Comparison of ENCODE assay signal across 10 cellular contexts in the genomic region with DNA sequence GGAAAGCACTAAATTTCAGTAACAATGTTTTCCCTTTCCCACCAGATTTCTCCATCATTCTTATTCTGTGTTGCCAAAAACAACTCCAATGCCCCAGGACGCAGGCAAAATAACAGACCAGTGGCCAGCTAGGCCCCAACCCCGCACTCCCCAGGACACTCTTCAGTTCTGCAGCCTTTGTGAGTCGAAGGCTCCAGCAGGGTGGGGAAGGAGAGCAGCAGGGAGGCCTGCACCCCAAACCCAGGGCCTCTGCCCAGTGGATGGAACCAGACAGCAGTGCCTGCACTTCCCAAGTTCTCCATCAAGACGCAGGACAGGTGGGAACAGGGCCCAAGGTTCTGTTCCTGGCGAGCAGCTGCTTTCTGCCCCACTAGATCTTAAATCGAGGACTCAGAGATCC. TPM values are rescaled to one million over a fixed set of nuclear protein-coding genes. Genes with fewer than 3 reads are reported as not detected.
A peak's percentile ranks its signal among the peaks of the same experiment; 100 is the strongest.
DNase-seq lines count a peak whose midpoint lies in the region; ATAC-seq and TF ChIP-seq lines count a peak whose summit lies in the region.
"Had no signal": no experiment of that assay in that cellular context is flagged by ENCODE, and none has a peak within 500 bp of the region (broad histone marks: within the 10 kb centered on the region; RNA-seq: fewer than 3 reads in every experiment).

No MANE protein-coding gene starts in this region.

- peaks cover 2% of the 10 kb centered on the region for H3K27me3 Mint-ChIP-seq in neural progenitor cell (ENCODE audit: insufficient read depth, low read depth)
- H3K27me3 Mint-ChIP-seq: CD8-positive, alpha-beta memory T cell had no signal

- TF ChIP-seq CTCF in adrenal gland (IDR thresholded peaks at IDR 0.05) (peak in 1 of 6 experiments; percentile 20), esophagus muscularis mucosa (IDR thresholded peaks at IDR 0.05) (no peak), neural progenitor cell (IDR thresholded peaks at IDR 0.05) (no peak), tibial artery (IDR thresholded peaks at IDR 0.05) (no peak)

- H3K4me3 Mint-ChIP-seq in neural progenitor cell: peak overlapping the region; percentile 11
- H3K4me3 Mint-ChIP-seq: CD8-positive, alpha-beta memory T cell had no signal

- peak overlapping the region; percentile 8 for H3K27ac Mint-ChIP-seq in neural progenitor cell

- no peaks in the 10 kb centered on the region for H3K9me3 ChIP-seq in adrenal gland (replicated peaks in 1 of 3)
- H3K9me3 ChIP-seq in esophagus muscularis mucosa: no peaks in the 10 kb centered on the region
- H3K9me3 ChIP-seq in neural progenitor cell (ENCODE audit: low read depth): no peaks in the 10 kb centered on the region
- H3K9me3 ChIP-seq in tibial artery: no peaks in the 10 kb centered on the region

- H3K36me3 Mint-ChIP-seq in neural progenitor cell: peaks cover 6% of the 10 kb centered on the region

- no peak for ATAC-seq in HG02678 (IDR thresholded peaks at IDR 0.05; ENCODE audit: unreplicated experiment)
- ATAC-seq in GM18867 (IDR thresholded peaks at IDR 0.05; ENCODE audit: unreplicated experiment): no peak

- no peak overlapping the region for H3K9ac ChIP-seq in neural progenitor cell
- H3K9ac ChIP-seq: KMS-11 had no signal

- 60 to 75% (median 68%) methylated on average over 6 of the region's 6 CpGs for WGBS in adrenal gland, 4 donors
- 82% methylated on average over 3 of the region's 6 CpGs for WGBS in esophagus muscularis mucosa

- intact Hi-C loops in adrenal gland (cut with DNase I): no loop called here
- intact Hi-C loops in esophagus muscularis mucosa (cut with DNase I): no loop called here
- intact Hi-C loops in tibial artery (cut with DNase I; ENCODE audit: low total_unique reads): no loop called here

- H3K27ac ChIP-seq in adrenal gland (peak overlapping the region in 4 of 5 donors; percentile 38 to 99 (median 72)), esophagus muscularis mucosa (replicated peaks in 1 of 4) (peak overlapping the region; percentile 90 to 97 (median 96)), neural progenitor cell (no peak overlapping the region), tibial artery (peak overlapping the region; percentile 93 to 98)
- H3K27ac ChIP-seq: KMS-11 had no signal

- peaks cover 7% of the 10 kb centered on the region for H3F3A ChIP-seq in neural progenitor cell (ENCODE audit: low read depth)

- in situ Hi-C loops in ACHN (cut with HindIII; ENCODE audit: low pct_ligation_motif_present, low pct_unique_long_range_greater_than_20kb, low sequenced_read_pairs): no loop called here

- peaks cover 11% of the 10 kb centered on the region for H4K20me1 ChIP-seq in neural progenitor cell (ENCODE audit: low read depth)

- TF ChIP-seq EP300 in esophagus muscularis mucosa (IDR thresholded peaks at IDR 0.05): no peak

- H3K79me2 ChIP-seq in neural progenitor cell (ENCODE audit: low read depth): no peaks in the 10 kb centered on the region

- H3K36me3 ChIP-seq in adrenal gland (replicated peaks in 1 of 2) (peaks cover 0 to 11% of the 10 kb centered on the region in 2 donors), esophagus muscularis mucosa (peaks cover 0 to 16% (median 10%) of the 10 kb centered on the region in 4 donors), neural progenitor cell (no peaks in the 10 kb centered on the region), tibial artery (peaks cover 0 to 16% (median 8%) of the 10 kb centered on the region in 3 donors)

- peaks cover 66% of the 10 kb centered on the region for H3K4me1 Mint-ChIP-seq in neural progenitor cell

- no peak overlapping the region for H2AFZ ChIP-seq in neural progenitor cell (replicated peaks)

- no peak overlapping the region for H3K4me3 ChIP-seq in adrenal gland
- no peak overlapping the region for H3K4me3 ChIP-seq in esophagus muscularis mucosa
- H3K4me3 ChIP-seq in neural progenitor cell: no peak overlapping the region
- H3K4me3 ChIP-seq in tibial artery: no peak overlapping the region

- H3K9me3 Mint-ChIP-seq in neural progenitor cell: no peaks in the 10 kb centered on the region
- H3K9me3 Mint-ChIP-seq: CD8-positive, alpha-beta memory T cell had no signal

- no peak overlapping the region for H3K4me2 ChIP-seq in neural progenitor cell
- H3K4me2 ChIP-seq: KMS-11 had no signal

- no peak for TF ChIP-seq POLR2A in adrenal gland (IDR thresholded peaks at IDR 0.05)
- TF ChIP-seq POLR2A in esophagus muscularis mucosa (IDR thresholded peaks at IDR 0.05; ENCODE audit: low read depth): no peak

- H3K4me1 ChIP-seq in adrenal gland (replicated peaks in 1 of 2) (peaks cover 45 to 78% of the 10 kb centered on the region in 2 donors), esophagus muscularis mucosa (peaks cover 78 to 80% (median 79%) of the 10 kb centered on the region in 4 donors), neural progenitor cell (peaks cover 14% of the 10 kb centered on the region), tibial artery (peaks cover 7 to 78% (median 66%) of the 10 kb centered on the region in 4 donors)

- H3K27me3 ChIP-seq in adrenal gland (no peaks in the 10 kb centered on the region), esophagus muscularis mucosa (no peaks in the 10 kb centered on the region), neural progenitor cell (no peaks in the 10 kb centered on the region), tibial artery (no peaks in the 10 kb centered on the region)

- DNase-seq in adrenal gland (peak in 1 of 7 donors; percentile 35), esophagus muscularis mucosa (ENCODE audit: extremely low spot score) (no peak), neural progenitor cell (ENCODE audit: low spot score) (no peak), tibial artery (peak; percentile 41 to 74), ACHN (no peak)
- DNase-seq: CD8-positive, alpha-beta memory T cell; NK-92 treated with Interleukin-12 subunit alpha and Interleukin-12 subunit beta, amount 100 ng/mL, for 24 hours had no signal

RNA-seq across cellular contexts. Expression of a gene that starts 34.4 kb away (rescaled TPM):
- 10 to 100 TPM; 16.8 to 58.1 (median 32.2) TPM for total RNA-seq in adrenal gland
- polyA plus RNA-seq in adrenal gland: 10 to 100 TPM; 10.3 to 37.7 (median 12.8) TPM
- 10 to 100 TPM in 2 of 4 donors, 1 to 10 TPM in 2; 9.6 to 12.8 (median 10.5) TPM for total RNA-seq in esophagus muscularis mucosa
- 47.8 and 68.4 TPM in 2 replicates for total RNA-seq in neural progenitor cell (ENCODE audit: low replicate concordance)

Comparison
In these comparisons a context has a peak if more than half of its experiments do, and no peak if none do; other contexts are left out.
1. DNase-seq: peak in tibial artery (2 of 2); none in esophagus muscularis mucosa (single experiment), neural progenitor cell (single experiment) and ACHN (single experiment).